27 cellular contexts compared by ENCODE assay signal in genomic region chr7:7805511-7806153, GRCh38.
A peak's percentile ranks its signal among the peaks of the same experiment; 100 is the strongest.
DNase-seq lines count a peak whose midpoint lies in the region; ATAC-seq and TF ChIP-seq lines count a peak whose summit lies in the region.
"Had no signal": no experiment of that assay in that cellular context is flagged by ENCODE, and none has a peak within 500 bp of the region (broad histone marks: within the 10 kb centered on the region; RNA-seq: fewer than 3 reads in every experiment).

No MANE protein-coding gene starts in this region.

- no peaks in the 10 kb centered on the region for H3K9me3 Mint-ChIP-seq in T-helper 2 cell treated with Interferon-gamma antibody and Interleukin-4, amounts not matched to agents 5 μg/mL and 100 μg/mL, for 36 hours
- H3K9me3 Mint-ChIP-seq: activated T-helper 1 cell treated with anti-CD3 and anti-CD28 coated beads, Interleukin-12 subunit alpha, Interleukin-12 subunit beta, Interleukin-2, Interleukin-4 antibody, amounts not matched to agents 30 ng/mL and 10 ng/mL and 1 ng/mL, durations not matched to agents 14 hours and 24 hours and 36 hours; HFFc6; mesothelial cell of epicardium; naive B cell; T-cell had no signal

- no peaks in the 10 kb centered on the region for H3K36me3 Mint-ChIP-seq in T-helper 2 cell treated with Interferon-gamma antibody and Interleukin-4, amounts not matched to agents 5 μg/mL and 100 μg/mL, for 36 hours (ENCODE audit: low read depth)
- H3K36me3 Mint-ChIP-seq: mesothelial cell of epicardium had no signal

- H3K27me3 Mint-ChIP-seq in T-helper 2 cell treated with Interferon-gamma antibody and Interleukin-4, amounts not matched to agents 5 μg/mL and 100 μg/mL, for 36 hours (ENCODE audit: low read depth) = no peaks in the 10 kb centered on the region
- H3K27me3 Mint-ChIP-seq: naive B cell, T-cell had no signal

- no peak for TF ChIP-seq POLR2A in GM18505 (IDR thresholded peaks at IDR 0.05; ENCODE audit: borderline replicate concordance, extremely low read depth, insufficient read depth, insufficient read length)

- peaks cover 3% of the 10 kb centered on the region for H3K4me1 Mint-ChIP-seq in T-helper 2 cell treated with Interferon-gamma antibody and Interleukin-4, amounts not matched to agents 5 μg/mL and 100 μg/mL, for 36 hours (ENCODE audit: low read depth)
- H3K4me1 Mint-ChIP-seq: T-cell had no signal

- DNase-seq in DMS53 (lab: John Stamatoyannopoulos, UW) = peak; percentile 77
- DNase-seq in NCI-H82 (lab: John Stamatoyannopoulos, UW) = peak; percentile 98
- no peak for DNase-seq in left lobe of liver (ENCODE audit: low spot score)
- no peak for DNase-seq in DMS153 (lab: John Stamatoyannopoulos, UW)
- no peak for DNase-seq in T-helper 2 cell treated with Interferon-gamma antibody and Interleukin-4, amounts not matched to agents 5 μg/mL and 100 μg/mL, for 36 hours (ENCODE audit: low spot score)
- DNase-seq in NK-92 (lab: John Stamatoyannopoulos, UW; ENCODE audit: unreplicated experiment) = no peak
- DNase-seq: activated CD4-positive, alpha-beta T cell treated with anti-CD3 and anti-CD28 coated beads, Interleukin-2, amount 50 U/mL, for 48 hours; activated naive CD4-positive, alpha-beta T cell treated with anti-CD3 and anti-CD28 coated beads, Interleukin-2, amount 50 U/mL, for 16 hours; amniotic stem cell; Calu3; GM23248; HFFc6; IMR-90; naive B cell; NCI-H1105 treated with DMSO at 0.1 percent for 48 hours; NCI-H1930; NCI-H226; psoas muscle; SIG-M5; stimulated activated naive CD8-positive, alpha-beta T cell treated with anti-CD3 and anti-CD28 coated beads, Interleukin-15, Interleukin-2, amounts not matched to agents 100 U/mL and 50 U/mL, for 24 hours; T-cell; uterus had no signal

- ATAC-seq in GM18505 (IDR thresholded peaks at IDR 0.05; ENCODE audit: unreplicated experiment) (peak; percentile 26), left lobe of liver (peak; percentile 54)
- ATAC-seq: activated CD4-positive, CD25-positive, alpha-beta regulatory T cell treated with anti-CD3 and anti-CD28 coated beads, Interleukin-2, amount 50 U/mL, for 24 hours; Panc1; psoas muscle; stimulated activated naive CD8-positive, alpha-beta T cell treated with anti-CD3 and anti-CD28 coated beads, Interleukin-15, Interleukin-2, amounts not matched to agents 100 U/mL and 50 U/mL, for 24 hours; T-cell had no signal

- H3K27ac Mint-ChIP-seq in T-helper 2 cell treated with Interferon-gamma antibody and Interleukin-4, amounts not matched to agents 5 μg/mL and 100 μg/mL, for 36 hours = no peak overlapping the region
- H3K27ac Mint-ChIP-seq: activated T-helper 1 cell treated with anti-CD3 and anti-CD28 coated beads, Interleukin-12 subunit alpha, Interleukin-12 subunit beta, Interleukin-2, Interleukin-4 antibody, amounts not matched to agents 30 ng/mL and 10 ng/mL and 1 ng/mL, durations not matched to agents 14 hours and 24 hours and 36 hours; HFFc6; mesothelial cell of epicardium; naive B cell; T-cell had no signal

- no peak overlapping the region for H3K4me3 Mint-ChIP-seq in T-helper 2 cell treated with Interferon-gamma antibody and Interleukin-4, amounts not matched to agents 5 μg/mL and 100 μg/mL, for 36 hours
- H3K4me3 Mint-ChIP-seq: activated T-helper 1 cell treated with anti-CD3 and anti-CD28 coated beads, Interleukin-12 subunit alpha, Interleukin-12 subunit beta, Interleukin-2, Interleukin-4 antibody, amounts not matched to agents 30 ng/mL and 10 ng/mL and 1 ng/mL, durations not matched to agents 14 hours and 24 hours and 36 hours; HFFc6; mesothelial cell of epicardium; naive B cell; T-cell had no signal

Comparison
In these comparisons a context has a peak if more than half of its experiments do, and no peak if none do; other contexts are left out.
1. DNase-seq: peak in DMS53 (single experiment) and NCI-H82 (single experiment); none in left lobe of liver (single experiment), DMS153 (single experiment), T-helper 2 cell treated with Interferon-gamma antibody and Interleukin-4, amounts not matched to agents 5 μg/mL and 100 μg/mL, for 36 hours (single experiment) and NK-92 (single experiment).